ENCODE assay signal across 25 cellular contexts in genomic region chr11:127338380-127339259, GRCh38.
"Had no signal": no experiment of that assay in that cellular context is flagged by ENCODE, and none has a peak within 500 bp of the region (broad histone marks: within the 10 kb centered on the region; RNA-seq: fewer than 3 reads in every experiment).

No MANE protein-coding gene starts in this region.

- H3K79me2 ChIP-seq: hepatocyte, parathyroid adenoma had no signal

- H3K27ac Mint-ChIP-seq: activated CD8-positive, alpha-beta T cell treated with anti-CD3 and anti-CD28 coated beads for 36 hours; activated naive CD8-positive, alpha-beta T cell treated with anti-CD3 and anti-CD28 coated beads, Interleukin-2, amount 10 ng/mL, durations not matched to agents 7 days and 5 days; activated T-helper 17 cell treated with anti-CD3 and anti-CD28 coated beads, Interleukin-2, amount 50 U/mL, for 72 hours; immature natural killer cell; naive thymus-derived CD8-positive, alpha-beta T cell; stimulated activated naive CD8-positive, alpha-beta T cell treated with anti-CD3 and anti-CD28 coated beads, Interleukin-15, amount 100 ng/mL, for 72 hours had no signal

- H3K27ac ChIP-seq: cardiac muscle cell, hepatocyte, neutrophil, parathyroid adenoma, suprapubic skin, transverse colon had no signal

- H3K27me3 ChIP-seq: cardiac muscle cell, neutrophil, suprapubic skin, transverse colon had no signal

- H3K36me3 Mint-ChIP-seq: activated naive CD8-positive, alpha-beta T cell treated with anti-CD3 and anti-CD28 coated beads, Interleukin-2, amount 10 ng/mL, durations not matched to agents 7 days and 5 days; immature natural killer cell; naive thymus-derived CD8-positive, alpha-beta T cell had no signal

- H3K4me1 ChIP-seq: parathyroid adenoma, suprapubic skin, transverse colon had no signal

- H3K9me3 Mint-ChIP-seq: activated CD8-positive, alpha-beta T cell treated with anti-CD3 and anti-CD28 coated beads for 36 hours; activated naive CD8-positive, alpha-beta T cell treated with anti-CD3 and anti-CD28 coated beads, Interleukin-2, amount 10 ng/mL, durations not matched to agents 7 days and 5 days; activated T-helper 17 cell treated with anti-CD3 and anti-CD28 coated beads, Interleukin-2, amount 50 U/mL, for 72 hours had no signal

- ATAC-seq: activated CD8-positive, alpha-beta T cell treated with anti-CD3 and anti-CD28 coated beads for 36 hours; activated T-helper 17 cell treated with anti-CD3 and anti-CD28 coated beads, Interleukin-2, amount 50 U/mL, for 72 hours; left cardiac atrium; naive thymus-derived CD8-positive, alpha-beta T cell; sciatic nerve; stimulated activated naive CD8-positive, alpha-beta T cell treated with anti-CD3 and anti-CD28 coated beads, Interleukin-15, amount 100 ng/mL, for 72 hours had no signal

- H3K9me3 ChIP-seq: neutrophil, suprapubic skin, transverse colon had no signal

- H3K27me3 Mint-ChIP-seq: activated CD8-positive, alpha-beta T cell treated with anti-CD3 and anti-CD28 coated beads for 36 hours; activated naive CD8-positive, alpha-beta T cell treated with anti-CD3 and anti-CD28 coated beads, Interleukin-2, amount 10 ng/mL, durations not matched to agents 7 days and 5 days had no signal

- H3K4me3 ChIP-seq: cardiac muscle cell, hepatocyte, smooth muscle cell, suprapubic skin, transverse colon had no signal

- H3K4me1 Mint-ChIP-seq: activated naive CD8-positive, alpha-beta T cell treated with anti-CD3 and anti-CD28 coated beads, Interleukin-2, amount 10 ng/mL, durations not matched to agents 7 days and 5 days; activated T-helper 17 cell treated with anti-CD3 and anti-CD28 coated beads, Interleukin-2, amount 50 U/mL, for 72 hours; immature natural killer cell; naive thymus-derived CD8-positive, alpha-beta T cell; stimulated activated naive CD8-positive, alpha-beta T cell treated with anti-CD3 and anti-CD28 coated beads, Interleukin-15, amount 100 ng/mL, for 72 hours had no signal

- H3K4me2 ChIP-seq: hepatocyte, smooth muscle cell had no signal

- H3K36me3 ChIP-seq: cardiac muscle cell, neutrophil, suprapubic skin, transverse colon had no signal

- H2AFZ ChIP-seq: hepatocyte, parathyroid adenoma had no signal

- H3K9ac ChIP-seq: parathyroid adenoma had no signal

- DNase-seq: activated CD4-positive, alpha-beta T cell treated with anti-CD3 and anti-CD28 coated beads for 48 hours; activated CD4-positive, CD25-positive, alpha-beta regulatory T cell; activated CD8-positive, alpha-beta T cell treated with anti-CD3 and anti-CD28 coated beads for 36 hours; activated naive CD4-positive, alpha-beta T cell treated with Interleukin-2 at 50 U/mL for 16 hours; activated naive CD8-positive, alpha-beta T cell treated with anti-CD3 and anti-CD28 coated beads, Interleukin-2, amount 10 ng/mL, durations not matched to agents 7 days and 5 days; activated T-cell treated with anti-CD3 and anti-CD28 coated beads, Interleukin-2, amount 50 U/mL, for 1 hour; amygdala; dermis blood vessel endothelial cell; effector memory CD4-positive, alpha-beta T cell; immature natural killer cell; left cardiac atrium; mesenchymal stem cell; naive thymus-derived CD8-positive, alpha-beta T cell; stimulated activated CD4-positive, alpha-beta T cell treated with anti-CD3 and anti-CD28 coated beads, Interleukin-4, amount 100 ng/mL, for 1 hour; stimulated activated naive CD8-positive, alpha-beta T cell treated with anti-CD3 and anti-CD28 coated beads, Interleukin-15, amount 100 ng/mL, for 72 hours; T-helper 9 cell; transverse colon had no signal

- H3K4me3 Mint-ChIP-seq: activated CD8-positive, alpha-beta T cell treated with anti-CD3 and anti-CD28 coated beads for 36 hours; activated naive CD8-positive, alpha-beta T cell treated with anti-CD3 and anti-CD28 coated beads, Interleukin-2, amount 10 ng/mL, durations not matched to agents 7 days and 5 days; activated T-helper 17 cell treated with anti-CD3 and anti-CD28 coated beads, Interleukin-2, amount 50 U/mL, for 72 hours; immature natural killer cell; naive thymus-derived CD8-positive, alpha-beta T cell; stimulated activated naive CD8-positive, alpha-beta T cell treated with anti-CD3 and anti-CD28 coated beads, Interleukin-15, amount 100 ng/mL, for 72 hours had no signal
